Comparison of ENCODE assay signal across 8 cellular contexts in genomic region chr6:3162565-3163247, GRCh38. TPM values are rescaled to one million over a fixed set of nuclear protein-coding genes. Genes with fewer than 3 reads are reported as not detected.
DNase-seq lines count a peak whose midpoint lies in the region; ATAC-seq and TF ChIP-seq lines count a peak whose summit lies in the region.

No MANE protein-coding gene starts in this region.

- ATAC-seq in GM19438 (IDR thresholded peaks at IDR 0.05; ENCODE audit: low read depth, unreplicated experiment) (peak; percentile 68), HG03521 (IDR thresholded peaks at IDR 0.05; ENCODE audit: unreplicated experiment) (peak; percentile 50)
- ATAC-seq in stimulated activated naive B cell treated with anti-CD40 and anti-IgM and Interleukin-4, amounts not matched to agents 10 μg/mL and 1 μg/mL and 100 μg/mL, for 72 hours (replicated peaks) = peak; percentile 84 to 86

- no peaks in the 10 kb centered on the region for H3K9me3 ChIP-seq in CD8-positive, alpha-beta memory T cell (ENCODE audit: low read length)
- H3K9me3 ChIP-seq in NT2/D1 (ENCODE audit: insufficient read depth, low read length) = peaks cover 10% of the 10 kb centered on the region; the same call in 1 of the 2 replicates

- H3K27me3 Mint-ChIP-seq in CD8-positive, alpha-beta memory T cell = no peaks in the 10 kb centered on the region
- peaks cover 0 to 12% of the 10 kb centered on the region in 2 donors for H3K27me3 Mint-ChIP-seq in stimulated activated naive B cell treated with anti-CD40 and anti-IgM and Interleukin-4, amounts not matched to agents 10 μg/mL and 1 μg/mL and 100 μg/mL, for 72 hours

- H3K27ac ChIP-seq in CD8-positive, alpha-beta memory T cell (ENCODE audit: low read depth, low read length) = peak overlapping the region; percentile 90

- peak overlapping the region; percentile 20 to 96 (median 82) for H3K27ac Mint-ChIP-seq in CD8-positive, alpha-beta memory T cell
- H3K27ac Mint-ChIP-seq in stimulated activated naive B cell treated with anti-CD40 and anti-IgM and Interleukin-4, amounts not matched to agents 10 μg/mL and 1 μg/mL and 100 μg/mL, for 72 hours = peak overlapping the region; percentile 49

- CTCF ChIA-PET in CD8-positive, alpha-beta memory T cell (lab: Charles Lee) = interaction anchor here (0.6 to 2.0 kb wide), 4 partner anchors 12 to 91 kb away, joined by 3 to 5 read pairs (median 4); no protein-coding TSS in a partner anchor

- no peaks in the 10 kb centered on the region for H3K27me3 ChIP-seq in CD8-positive, alpha-beta memory T cell (ENCODE audit: insufficient read depth, low read length, poor library complexity, severe bottlenecking)
- H3K27me3 ChIP-seq in NT2/D1 (ENCODE audit: insufficient read depth, insufficient read length) = no peaks in the 10 kb centered on the region

- peaks cover 35 to 48% (median 46%) of the 10 kb centered on the region in 3 donors for H3K4me1 Mint-ChIP-seq in CD8-positive, alpha-beta memory T cell
- H3K4me1 Mint-ChIP-seq in stimulated activated naive B cell treated with anti-CD40 and anti-IgM and Interleukin-4, amounts not matched to agents 10 μg/mL and 1 μg/mL and 100 μg/mL, for 72 hours = peaks cover 17 to 30% of the 10 kb centered on the region in 2 donors

- no peak for TF ChIP-seq CTCF in epithelial cell of proximal tubule (conservative IDR thresholded peaks at IDR 0.05; ENCODE audit: low read depth, low read length)

- peak; percentile 60 to 77 (median 63) for DNase-seq in CD8-positive, alpha-beta memory T cell
- DNase-seq in NT2/D1 (ENCODE audit: low read depth, low spot score) (peak; percentile 62), activated T-cell treated with anti-CD3 and anti-CD28 coated beads for 24 hours (ENCODE audit: low read depth) (peak; percentile 29), epithelial cell of proximal tubule (ENCODE audit: low read depth) (no peak), middle frontal gyrus (ENCODE audit: extremely low spot score, low spot score) (peak; percentile 58)
- peak; percentile 49 for DNase-seq in stimulated activated naive B cell treated with anti-CD40 and anti-IgM and Interleukin-4, amounts not matched to agents 10 μg/mL and 1 μg/mL and 100 μg/mL, for 72 hours

- peak overlapping the region; percentile 74 for H3K4me3 ChIP-seq in CD8-positive, alpha-beta memory T cell (ENCODE audit: low read length)
- H3K4me3 ChIP-seq in NT2/D1 (ENCODE audit: insufficient read length, low read depth) (peak overlapping the region; percentile 88), epithelial cell of proximal tubule (ENCODE audit: low read depth, low read length) (peak overlapping the region; percentile 77)

- H3K9ac ChIP-seq in NT2/D1 (ENCODE audit: insufficient read length, low read depth) = peak overlapping the region; percentile 99

- POLR2A ChIA-PET in CD8-positive, alpha-beta memory T cell (lab: Charles Lee) = interaction anchor here (0.6 to 0.7 kb wide), 3 partner anchors 13 to 88 kb away, joined by 3 to 10 read pairs (median 4); no protein-coding TSS in a partner anchor

- H3K9me3 Mint-ChIP-seq in CD8-positive, alpha-beta memory T cell = no peaks in the 10 kb centered on the region
- H3K9me3 Mint-ChIP-seq in stimulated activated naive B cell treated with anti-CD40 and anti-IgM and Interleukin-4, amounts not matched to agents 10 μg/mL and 1 μg/mL and 100 μg/mL, for 72 hours = peaks cover 2 to 4% of the 10 kb centered on the region in 2 donors

- H3K4me3 Mint-ChIP-seq in CD8-positive, alpha-beta memory T cell = peak overlapping the region; percentile 83 to 93 (median 88)
- peak overlapping the region; percentile 78 to 81 for H3K4me3 Mint-ChIP-seq in stimulated activated naive B cell treated with anti-CD40 and anti-IgM and Interleukin-4, amounts not matched to agents 10 μg/mL and 1 μg/mL and 100 μg/mL, for 72 hours

- H3K4me1 ChIP-seq in CD8-positive, alpha-beta memory T cell (ENCODE audit: insufficient read depth, low read length) = peaks cover 28% of the 10 kb centered on the region
- peaks cover 4% of the 10 kb centered on the region for H3K4me1 ChIP-seq in NT2/D1 (ENCODE audit: insufficient read depth, insufficient read length)

- H3K36me3 ChIP-seq in CD8-positive, alpha-beta memory T cell (ENCODE audit: insufficient read depth, low read length) = no peaks in the 10 kb centered on the region
- peaks cover 3% of the 10 kb centered on the region for H3K36me3 ChIP-seq in NT2/D1 (ENCODE audit: insufficient read depth, insufficient read length, low read length)

- H3K36me3 Mint-ChIP-seq in CD8-positive, alpha-beta memory T cell = no peaks in the 10 kb centered on the region
- peaks cover 4 to 8% of the 10 kb centered on the region in 2 donors for H3K36me3 Mint-ChIP-seq in stimulated activated naive B cell treated with anti-CD40 and anti-IgM and Interleukin-4, amounts not matched to agents 10 μg/mL and 1 μg/mL and 100 μg/mL, for 72 hours

RNA-seq across cellular contexts. Expression of gene TUBB2A, which starts 5.4 kb away (rescaled TPM):
- total RNA-seq in CD8-positive, alpha-beta memory T cell = 1 to 10 TPM; 3.5 to 3.9 TPM
- polyA plus RNA-seq in CD8-positive, alpha-beta memory T cell = 7.3 TPM
- 158 and 190 TPM in 2 replicates for total RNA-seq in epithelial cell of proximal tubule

RNA-seq across cellular contexts. Expression of gene BPHL, which starts 44.2 kb away (rescaled TPM):
- total RNA-seq in CD8-positive, alpha-beta memory T cell = 10 to 100 TPM; 10.5 to 10.7 TPM
- polyA plus RNA-seq in CD8-positive, alpha-beta memory T cell = 6.5 TPM
- 15.1 and 30.7 TPM in 2 replicates for total RNA-seq in epithelial cell of proximal tubule

Comparison
In these comparisons a context has a peak if more than half of its experiments do, and no peak if none do; other contexts are left out.
1. RNA of gene TUBB2A, which starts 5.4 kb away (total RNA-seq): 158 to 190 TPM in epithelial cell of proximal tubule; 3.5 to 3.9 TPM in CD8-positive, alpha-beta memory T cell; every median in the first group is over 10 times any median in the second.
2. Peak in every context shown above with its lines, with median percentiles within 50 percentile points of each other: H3K4me3 ChIP-seq and ATAC-seq.